Comparison of ENCODE assay signal across 1 cellular context in genomic region chrX:134431894-134432293, GRCh38.
TF ChIP-seq lines count a peak whose summit lies in the region.

No MANE protein-coding gene starts in this region.

TF ChIP-seq in GM12878, 131 proteins besides CTCF, POLR2A, EP300 and RAD21:
- TF ChIP-seq JUNB (IDR thresholded peaks at IDR 0.05) (0 out of 2 replicates have a peak, but pooled peaks have one; percentile 28), GABPA (IDR thresholded peaks at IDR 0.05; ENCODE audit: low read depth) (no peak)
TF ChIP-seq in GM12878: peak in this region for 1.
